Comparison of ENCODE assay signal across 7 cellular contexts in the genomic region with DNA sequence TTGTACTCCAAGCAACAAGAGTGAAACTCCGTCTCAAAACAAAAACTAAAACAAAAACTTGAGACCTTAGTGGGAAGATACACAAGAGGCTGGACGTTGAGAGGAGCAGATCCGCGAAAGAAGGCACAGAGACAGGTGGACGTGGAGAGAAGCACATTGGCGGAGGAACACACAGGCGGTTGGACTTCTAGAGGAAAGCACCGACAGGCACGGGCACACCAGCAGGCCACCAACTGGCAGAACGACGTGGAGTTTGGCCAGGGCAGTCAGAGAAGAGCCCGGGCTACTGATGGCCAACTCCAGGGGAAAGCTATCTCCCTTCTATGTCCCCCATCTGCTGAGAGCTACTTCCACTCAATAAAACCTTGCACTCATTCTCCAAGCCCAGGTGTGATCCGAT.
"Had no signal": no experiment of that assay in that cellular context is flagged by ENCODE, and none has a peak within 500 bp of the region (broad histone marks: within the 10 kb centered on the region; RNA-seq: fewer than 3 reads in every experiment).

No MANE protein-coding gene starts in this region.

- FAIRE-seq: HepG2, HTR-8/SVneo, K562 had no signal

- DNase-seq: IMR-90, KBM-7, KG1 had no signal

- H3K4me3 ChIP-seq: K562 had no signal

- H3K27ac ChIP-seq: HL-60 had no signal
